ENCODE assay signal across 10 cellular contexts in the genomic region with DNA sequence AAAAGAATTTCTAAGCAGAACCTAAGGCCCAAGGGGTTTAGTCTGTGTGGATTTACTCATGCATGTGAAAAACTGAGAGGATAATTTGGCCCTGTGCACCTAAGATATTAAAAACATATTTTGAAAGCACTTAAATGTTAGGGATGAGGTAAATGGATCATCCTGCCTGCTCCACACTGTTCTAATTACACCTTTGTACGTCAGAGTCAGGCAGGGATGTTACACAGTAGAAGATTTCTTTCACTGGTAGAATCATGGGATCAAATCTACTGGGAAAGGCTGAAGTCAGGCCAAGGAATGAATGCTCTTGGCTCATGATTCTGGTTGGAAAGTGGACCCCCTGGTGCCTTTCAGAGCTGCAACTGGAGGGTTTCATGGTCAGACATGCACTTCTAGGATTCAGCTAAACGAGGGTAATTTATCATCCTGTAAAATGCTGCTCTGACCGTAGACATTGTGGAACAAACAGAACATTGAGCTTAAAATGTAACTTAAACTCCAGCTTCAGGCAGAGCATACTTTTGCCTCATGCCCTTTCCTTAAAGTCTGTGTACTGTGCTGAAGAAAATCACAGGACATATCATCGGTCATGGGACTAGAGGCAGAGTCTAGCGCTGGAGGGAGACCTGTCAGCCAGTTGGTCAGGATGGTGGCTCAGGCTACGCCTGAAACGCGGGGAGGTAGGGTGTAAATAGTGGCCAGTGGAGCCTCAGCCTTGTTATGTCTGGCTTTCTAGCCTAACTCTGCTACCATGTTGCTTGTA. TPM values are rescaled to one million over a fixed set of nuclear protein-coding genes. Genes with fewer than 3 reads are reported as not detected.
DNase-seq lines count a peak whose midpoint lies in the region; ATAC-seq lines count a peak whose summit lies in the region.
"Had no signal": no experiment of that assay in that cellular context is flagged by ENCODE, and none has a peak within 500 bp of the region (broad histone marks: within the 10 kb centered on the region; RNA-seq: fewer than 3 reads in every experiment).

No MANE protein-coding gene starts in this region.

- 90% methylated on average over 8 of the region's 8 CpGs for WGBS in thymus

- no peak for ATAC-seq in GM19395 (IDR thresholded peaks at IDR 0.05; ENCODE audit: unreplicated experiment)

- H3K4me1 ChIP-seq in mucosa of rectum (ENCODE audit: control insufficient read depth in 2 of 2, insufficient read depth in 2 of 2, low read length in 2 of 2) (peaks cover 0 to 2% of the 10 kb centered on the region in 2 donors), thymus (ENCODE audit: control insufficient read depth, insufficient read depth, low read length) (no peaks in the 10 kb centered on the region)

- DNase-seq in NCI-H446 treated with DMSO at 0.1 percent for 48 hours (lab: John Stamatoyannopoulos, UW) (peak; percentile 75), caudate nucleus (lab: John Stamatoyannopoulos, UW) (no peak), NCI-H748 treated with DMSO at 0.1 percent for 48 hours (lab: John Stamatoyannopoulos, UW) (no peak), T-helper 2 cell (no peak)
- DNase-seq: effector memory CD4-positive, alpha-beta T cell; NCI-H187 had no signal

- H3K36me3 ChIP-seq in mucosa of rectum (ENCODE audit: control insufficient read depth in 2 of 2, insufficient read depth in 2 of 2, low read length in 2 of 2): no peaks in the 10 kb centered on the region
- H3K36me3 ChIP-seq in thymus (ENCODE audit: control insufficient read depth, insufficient read depth): no peaks in the 10 kb centered on the region
- H3K36me3 ChIP-seq: pancreas had no signal

- H3K27ac ChIP-seq in caudate nucleus (ENCODE audit: low read depth, low read length): peak overlapping the region; percentile 27
- peak overlapping the region; percentile 1 to 6 for H3K27ac ChIP-seq in mucosa of rectum (ENCODE audit: low read depth in 2 of 2, low read length in 2 of 2)
- H3K27ac ChIP-seq in thymus (ENCODE audit: low read depth): peak overlapping the region; percentile 66

- H3K27me3 ChIP-seq in mucosa of rectum (ENCODE audit: control insufficient read depth in 2 of 2, insufficient read depth in 2 of 2, low read length in 2 of 2) (no peaks in the 10 kb centered on the region), thymus (ENCODE audit: control insufficient read depth, insufficient read depth) (no peaks in the 10 kb centered on the region)
- H3K27me3 ChIP-seq: pancreas had no signal

- H3K4me3 ChIP-seq in mucosa of rectum (ENCODE audit: low read length in 2 of 2) (no peak overlapping the region), thymus (ENCODE audit: low read length) (no peak overlapping the region)
- H3K4me3 ChIP-seq: pancreas had no signal

- H3K9me3 ChIP-seq in mucosa of rectum (ENCODE audit: control insufficient read depth in 2 of 2, low read length in 2 of 2): no peaks in the 10 kb centered on the region
- no peaks in the 10 kb centered on the region for H3K9me3 ChIP-seq in thymus (ENCODE audit: control insufficient read depth)
- H3K9me3 ChIP-seq: pancreas had no signal

- H3K9ac ChIP-seq in mucosa of rectum (ENCODE audit: low read depth in 1 of 2, low read length in 2 of 2): no peak overlapping the region

RNA-seq across cellular contexts. Expression of a gene that starts 4.8 kb away (rescaled TPM):
- polyA plus RNA-seq in thymus: 2.1 TPM

Comparison
In these comparisons a context has a peak if more than half of its experiments do, and no peak if none do; other contexts are left out.
1. H3K27ac ChIP-seq: peak in every context shown above with its lines; median percentile 66 in thymus; 27 in caudate nucleus; 4 in mucosa of rectum.